15 cellular contexts compared by ENCODE assay signal in genomic region chr17:8611135-8611534, GRCh38. TPM values are rescaled to one million over a fixed set of nuclear protein-coding genes. Genes with fewer than 3 reads are reported as not detected.
A peak's percentile ranks its signal among the peaks of the same experiment; 100 is the strongest.
DNase-seq lines count a peak whose midpoint lies in the region; ATAC-seq, FAIRE-seq and TF ChIP-seq lines count a peak whose summit lies in the region.
"Had no signal": no experiment of that assay in that cellular context is flagged by ENCODE, and none has a peak within 500 bp of the region (broad histone marks: within the 10 kb centered on the region; RNA-seq: fewer than 3 reads in every experiment).

No MANE protein-coding gene starts in this region.

- DNase-seq in LHCN-M2 (ENCODE audit: low read depth) (peak; percentile 35), endothelial cell of umbilical vein (ENCODE audit: low read depth, low spot score) (peak; percentile 22), lung (ENCODE audit: low spot score) (no peak), type B pancreatic cell (ENCODE audit: extremely low spot score, unreplicated experiment) (no peak), SHP77 treated with DMSO at 0.1 percent for 48 hours (lab: John Stamatoyannopoulos, UW) (no peak)
- no peak for DNase-seq in activated CD4-positive, alpha-beta T cell treated with anti-CD3 and anti-CD28 coated beads, Interleukin-2, amount 10 ng/mL, durations not matched to agents 24 days and 14 days
- DNase-seq: GOT3, hypothalamus, mesendoderm, NCI-H1105, T1000 had no signal

- TF ChIP-seq CTCF in endothelial cell of umbilical vein (IDR thresholded peaks at IDR 0.05; ENCODE audit: extremely low read depth in 1 of 2, insufficient read depth in 1 of 2, low read depth in 1 of 2, low read length in 2 of 2) (no peak), lung (IDR thresholded peaks at IDR 0.05; ENCODE audit: control extremely low read depth, extremely low read depth) (no peak), type B pancreatic cell (conservative IDR thresholded peaks at IDR 0.05) (no peak)

- H3K27me3 Mint-ChIP-seq in type B pancreatic cell, result no peaks in the 10 kb centered on the region
- H3K27me3 Mint-ChIP-seq in activated CD4-positive, alpha-beta T cell treated with anti-CD3 and anti-CD28 coated beads, Interleukin-2, amount 10 ng/mL, durations not matched to agents 24 days and 14 days, result peaks cover 4% of the 10 kb centered on the region

- H3K36me3 ChIP-seq in endothelial cell of umbilical vein (ENCODE audit: control insufficient read depth in 2 of 2, extremely low read depth in 1 of 2, insufficient read depth in 2 of 2, low read length in 2 of 2) (no peaks in the 10 kb centered on the region), lung (ENCODE audit: control insufficient read depth in 2 of 2, insufficient read depth in 2 of 2, low read length in 2 of 2) (no peaks in the 10 kb centered on the region)

- dilution Hi-C loops in endothelial cell of umbilical vein (cut with MboI; ENCODE audit: extremely low pct_ligation_motif_present, low sequenced_read_pairs), result no loop called here

- peaks cover 34% of the 10 kb centered on the region for H3K4me1 Mint-ChIP-seq in type B pancreatic cell (ENCODE audit: unreplicated experiment)
- H3K4me1 Mint-ChIP-seq in activated CD4-positive, alpha-beta T cell treated with anti-CD3 and anti-CD28 coated beads, Interleukin-2, amount 10 ng/mL, durations not matched to agents 24 days and 14 days, result peaks cover 2% of the 10 kb centered on the region

- H3K79me2 ChIP-seq in endothelial cell of umbilical vein (ENCODE audit: control insufficient read depth, insufficient read depth, low read length), result peaks cover 16% of the 10 kb centered on the region

- H3K27ac ChIP-seq in endothelial cell of umbilical vein (ENCODE audit: insufficient read depth, low read depth, low read length) (no peak overlapping the region), lung (ENCODE audit: low read depth in 1 of 2, low read length in 1 of 2) (peak overlapping the region; percentile 61 to 68)

- no peaks in the 10 kb centered on the region for H3K9me1 ChIP-seq in endothelial cell of umbilical vein (replicated peaks; ENCODE audit: control insufficient read depth, extremely low read depth, insufficient read depth, low read length)

- H3K4me1 ChIP-seq in endothelial cell of umbilical vein (ENCODE audit: control insufficient read depth, extremely low read depth, insufficient read depth, low read length) (no peaks in the 10 kb centered on the region), lung (ENCODE audit: control insufficient read depth in 2 of 2, insufficient read depth in 2 of 2, low read length in 2 of 2) (peaks cover 0 to 21% of the 10 kb centered on the region in 2 donors)

- H3K36me3 Mint-ChIP-seq in type B pancreatic cell, result peaks cover 62% of the 10 kb centered on the region
- H3K36me3 Mint-ChIP-seq in activated CD4-positive, alpha-beta T cell treated with anti-CD3 and anti-CD28 coated beads, Interleukin-2, amount 10 ng/mL, durations not matched to agents 24 days and 14 days (ENCODE audit: low read depth), result no peaks in the 10 kb centered on the region
- H3K36me3 Mint-ChIP-seq: activated naive CD4-positive, alpha-beta T cell treated with anti-CD3 and anti-CD28 coated beads, Interleukin-2, amount 50 U/mL, for 72 hours had no signal

- peaks cover 8% of the 10 kb centered on the region for H3K9me3 Mint-ChIP-seq in type B pancreatic cell
- no peaks in the 10 kb centered on the region for H3K9me3 Mint-ChIP-seq in activated CD4-positive, alpha-beta T cell treated with anti-CD3 and anti-CD28 coated beads, Interleukin-2, amount 10 ng/mL, durations not matched to agents 24 days and 14 days
- H3K9me3 Mint-ChIP-seq: activated naive CD4-positive, alpha-beta T cell treated with anti-CD3 and anti-CD28 coated beads, Interleukin-2, amount 50 U/mL, for 72 hours had no signal

- peaks cover 7% of the 10 kb centered on the region for H4K20me1 ChIP-seq in endothelial cell of umbilical vein (replicated peaks; ENCODE audit: control insufficient read depth, extremely low read depth, insufficient read depth, low read length)

- no peak overlapping the region for H3K4me2 ChIP-seq in endothelial cell of umbilical vein (ENCODE audit: insufficient read depth, low read length)

- TF ChIP-seq POLR2A in endothelial cell of umbilical vein (IDR thresholded peaks at IDR 0.05; ENCODE audit: low read depth, low read length), result no peak

- H3K9me3 ChIP-seq in endothelial cell of umbilical vein (replicated peaks; ENCODE audit: control insufficient read depth, insufficient read depth, low read length) (no peaks in the 10 kb centered on the region), lung (ENCODE audit: control insufficient read depth in 2 of 2, insufficient read depth in 1 of 2, low read length in 1 of 2) (peaks cover 0 to 1% of the 10 kb centered on the region in 2 donors)

- peak overlapping the region; percentile 7 for H3K27ac Mint-ChIP-seq in type B pancreatic cell
- H3K27ac Mint-ChIP-seq in activated CD4-positive, alpha-beta T cell treated with anti-CD3 and anti-CD28 coated beads, Interleukin-2, amount 10 ng/mL, durations not matched to agents 24 days and 14 days, result no peak overlapping the region
- H3K27ac Mint-ChIP-seq: activated naive CD4-positive, alpha-beta T cell treated with anti-CD3 and anti-CD28 coated beads, Interleukin-2, amount 50 U/mL, for 72 hours had no signal

- POLR2A ChIA-PET in endothelial cell of umbilical vein (lab: Charles Lee), result no interaction called here

- BruUV-seq in endothelial cell of umbilical vein (replicated peaks; lab: Mats Ljungman, UMichigan), result no TSS peak

- CTCF ChIA-PET in endothelial cell of umbilical vein (lab: Charles Lee), result interaction anchor here (0.6 to 1.4 kb wide), 3 partner anchors 9 to 134 kb away, joined by 3 to 4 read pairs (median 3); no protein-coding TSS in a partner anchor

- no peak overlapping the region for H2AFZ ChIP-seq in endothelial cell of umbilical vein (ENCODE audit: low read depth, low read length)

- H3K27me3 ChIP-seq in endothelial cell of umbilical vein (ENCODE audit: control insufficient read depth in 2 of 2, insufficient read depth in 2 of 2, low read length in 2 of 2), result no peaks in the 10 kb centered on the region
- no peaks in the 10 kb centered on the region for H3K27me3 ChIP-seq in lung (ENCODE audit: control insufficient read depth, insufficient read depth)

- 82 to 84% methylated on average over 2 of the region's 2 CpGs for WGBS in lung, 2 donors

- FAIRE-seq in endothelial cell of umbilical vein (lab: Jason Lieb, UNC), result no peak
- FAIRE-seq: colon, D721Med had no signal

- ATAC-seq in lung (ENCODE audit: insufficient read depth, low FRiP score), result no peak
- ATAC-seq in GM21526 (IDR thresholded peaks at IDR 0.05; ENCODE audit: low FRiP score, unreplicated experiment), result no peak
- ATAC-seq: activated naive CD4-positive, alpha-beta T cell treated with anti-CD3 and anti-CD28 coated beads, Interleukin-2, amount 50 U/mL, for 72 hours had no signal

- intact Hi-C loops in endothelial cell of umbilical vein (cut with micrococcal nuclease), result no loop called here
- intact Hi-C loops in activated CD4-positive, alpha-beta T cell treated with anti-CD3 and anti-CD28 coated beads, Interleukin-2, amount 10 ng/mL, durations not matched to agents 24 days and 14 days (cut with micrococcal nuclease), result no loop called here

- H3K9ac ChIP-seq in endothelial cell of umbilical vein (replicated peaks; ENCODE audit: extremely low read depth, insufficient read depth, low read length), result no peak overlapping the region

- H3K4me3 Mint-ChIP-seq in type B pancreatic cell, result no peak overlapping the region
- no peak overlapping the region for H3K4me3 Mint-ChIP-seq in activated CD4-positive, alpha-beta T cell treated with anti-CD3 and anti-CD28 coated beads, Interleukin-2, amount 10 ng/mL, durations not matched to agents 24 days and 14 days

- no peak overlapping the region for H3K4me3 ChIP-seq in endothelial cell of umbilical vein (replicated peaks in 1 of 3; ENCODE audit: insufficient read depth in 1 of 3, low read depth in 1 of 3, low read length in 3 of 3)
- no peak overlapping the region for H3K4me3 ChIP-seq in lung

TF ChIP-seq in endothelial cell of umbilical vein, 7 proteins besides CTCF, POLR2A, EP300 and RAD21:
- no peak for TF ChIP-seq EZH2 (IDR thresholded peaks at IDR 0.05; ENCODE audit: borderline replicate concordance, low read depth, low read length, severe bottlenecking)
- TF ChIP-seq GATA2 (IDR thresholded peaks at IDR 0.05; ENCODE audit: insufficient read depth, insufficient read length, low read depth, low read length), result no peak
- no peak for TF ChIP-seq FOS (IDR thresholded peaks at IDR 0.05; ENCODE audit: borderline replicate concordance, insufficient read depth, low read length)
- TF ChIP-seq JUN (IDR thresholded peaks at IDR 0.05; ENCODE audit: borderline replicate concordance, insufficient read depth, insufficient read length, low read depth), result no peak
- no peak for TF ChIP-seq MAX (IDR thresholded peaks at IDR 0.05; ENCODE audit: insufficient read depth, insufficient read length)
TF ChIP-seq in endothelial cell of umbilical vein: peak in this region for 0.

RNA-seq across cellular contexts. Expression of gene MYH10, which starts 19.4 kb away (rescaled TPM):
- total RNA-seq in LHCN-M2 (2014; rRNA removed) (30.8 and 40.4 TPM in 2 replicates), endothelial cell of umbilical vein (195 and 232 TPM in 2 replicates), lung (100 to 1,000 TPM in 1 of 2 donors, 10 to 100 TPM in 1; 73.4 to 194 TPM), type B pancreatic cell (ENCODE audit: low replicate concordance) (135 and 254 TPM in 2 replicates)
- polyA plus RNA-seq in LHCN-M2 (2012), result 20.9 TPM
- polyA plus RNA-seq in endothelial cell of umbilical vein (60.5 and 73.4 TPM in 2 replicates), lung (10 to 100 TPM in 1 of 2 donors, 1 to 10 TPM in 1; 9.6 to 16.0 TPM)
- polyA plus RNA-seq in endothelial cell of umbilical vein (2011; cell fraction: cytosol; rRNA removed), result 80.9 and 84.8 TPM in 2 replicates
- 190 and 203 TPM in 2 replicates for polyA plus RNA-seq in endothelial cell of umbilical vein (2011; cell fraction: nucleus; rRNA removed)
- polyA plus RNA-seq in endothelial cell of umbilical vein (2012), result 92.8 and 104 TPM in 2 replicates
- 271 and 291 TPM in 2 replicates for polyA minus RNA-seq in endothelial cell of umbilical vein
- polyA minus RNA-seq in endothelial cell of umbilical vein (2011; cell fraction: cytosol; rRNA and poly(A)+ RNA removed), result 9.3 TPM
- 239 and 303 TPM in 2 replicates for polyA minus RNA-seq in endothelial cell of umbilical vein (2011; cell fraction: nucleus; rRNA and poly(A)+ RNA removed)
- 14.1 and 19.4 TPM in 2 replicates for total RNA-seq in activated CD4-positive, alpha-beta T cell treated with anti-CD3 and anti-CD28 coated beads, Interleukin-2, amount 10 ng/mL, durations not matched to agents 24 days and 14 days

Comparison
In these comparisons a context has a peak if more than half of its experiments do, and no peak if none do; other contexts are left out.
1. DNase-seq: peak in LHCN-M2 (single experiment) and endothelial cell of umbilical vein (single experiment); none in lung (single experiment), type B pancreatic cell (single experiment), SHP77 treated with DMSO at 0.1 percent for 48 hours (single experiment) and activated CD4-positive, alpha-beta T cell treated with anti-CD3 and anti-CD28 coated beads, Interleukin-2, amount 10 ng/mL, durations not matched to agents 24 days and 14 days (single experiment).